In genomic region chr3:71688121-71688520, GRCh38 we compare ENCODE assay signal across 25 cellular contexts. TPM values are rescaled to one million over a fixed set of nuclear protein-coding genes. Genes with fewer than 3 reads are reported as not detected.
A peak's percentile ranks its signal among the peaks of the same experiment; 100 is the strongest.
DNase-seq lines count a peak whose midpoint lies in the region; ATAC-seq, FAIRE-seq and TF ChIP-seq lines count a peak whose summit lies in the region.
"Had no signal": no experiment of that assay in that cellular context is flagged by ENCODE, and none has a peak within 500 bp of the region (broad histone marks: within the 10 kb centered on the region; RNA-seq: fewer than 3 reads in every experiment).

No MANE protein-coding gene starts in this region.

- WGBS in IMR-90 (ENCODE audit: extremely low coverage in 2 of 2, insufficient read length in 1 of 2), 2 experiments = no CpG with 5 or more reads among the region's 1 CpG
- no CpG with 5 or more reads among the region's 1 CpG for WGBS in mesendoderm (ENCODE audit: extremely low coverage, insufficient coverage, low lambda C conversion rate)

- H3K9ac ChIP-seq in IMR-90 (ENCODE audit: low read depth, low read length) (no peak overlapping the region), astrocyte (ENCODE audit: low read length) (no peak overlapping the region), mesendoderm (ENCODE audit: low read length) (no peak overlapping the region), kidney (ENCODE audit: low read length in 2 of 2) (no peak overlapping the region)
- H3K9ac ChIP-seq: neural progenitor cell had no signal

- H3K79me1 ChIP-seq in IMR-90 (ENCODE audit: low read depth in 1 of 2, low read length in 2 of 2) (no peaks in the 10 kb centered on the region), mesendoderm (ENCODE audit: low read length) (no peaks in the 10 kb centered on the region)

- H2AK5ac ChIP-seq in IMR-90 (ENCODE audit: low read depth, low read length) (0 out of 2 replicates have a peak overlapping the region, but pooled peaks have one; percentile 5), mesendoderm (ENCODE audit: low read length) (no peak overlapping the region)

- H3K36me3 Mint-ChIP-seq in CD4-positive, alpha-beta T cell (ENCODE audit: low read depth) = peaks cover 93% of the 10 kb centered on the region
- H3K36me3 Mint-ChIP-seq in astrocyte (ENCODE audit: low read depth, unreplicated experiment) = no peaks in the 10 kb centered on the region
- peaks cover 19% of the 10 kb centered on the region for H3K36me3 Mint-ChIP-seq in activated naive CD8-positive, alpha-beta T cell treated with anti-CD3 and anti-CD28 coated beads, Interleukin-2, amount 50 U/mL, for 24 hours (ENCODE audit: low read depth)
- H3K36me3 Mint-ChIP-seq: mesothelial cell of epicardium had no signal

- no peak overlapping the region for H2BK20ac ChIP-seq in IMR-90 (ENCODE audit: low read depth, low read length)

- H2BK5ac ChIP-seq in IMR-90 (ENCODE audit: low read depth, low read length, poor library complexity, severe bottlenecking) (no peak overlapping the region), mesendoderm (ENCODE audit: low read length) (no peak overlapping the region)

- no peak overlapping the region for H4K8ac ChIP-seq in IMR-90 (ENCODE audit: low read depth in 2 of 2, low read length in 2 of 2)
- no peak overlapping the region for H4K8ac ChIP-seq in mesendoderm (ENCODE audit: low read depth, low read length)

- peak overlapping the region; percentile 4 for H3K27ac Mint-ChIP-seq in CD4-positive, alpha-beta T cell
- no peak overlapping the region for H3K27ac Mint-ChIP-seq in astrocyte (ENCODE audit: unreplicated experiment)
- H3K27ac Mint-ChIP-seq in activated naive CD8-positive, alpha-beta T cell treated with anti-CD3 and anti-CD28 coated beads, Interleukin-2, amount 50 U/mL, for 24 hours = no peak overlapping the region
- H3K27ac Mint-ChIP-seq: activated CD4-positive, alpha-beta T cell treated with anti-CD3 and anti-CD28 coated beads for 36 hours; activated naive CD4-positive, alpha-beta T cell treated with anti-CD3 and anti-CD28 coated beads for 36 hours; mesothelial cell of epicardium; neural progenitor cell had no signal

- no peaks in the 10 kb centered on the region for H3K27me3 ChIP-seq in CD4-positive, alpha-beta T cell (ENCODE audit: control insufficient read depth, insufficient read depth, low read length)
- no peaks in the 10 kb centered on the region for H3K27me3 ChIP-seq in IMR-90 (ENCODE audit: control insufficient read depth, insufficient read depth, low read length)
- H3K27me3 ChIP-seq in astrocyte (ENCODE audit: insufficient read depth, low read length) = no peaks in the 10 kb centered on the region
- H3K27me3 ChIP-seq in mesendoderm (ENCODE audit: insufficient read depth, low read length, poor library complexity) = no peaks in the 10 kb centered on the region
- H3K27me3 ChIP-seq: ascending aorta, neural progenitor cell had no signal

- H3K4ac ChIP-seq in IMR-90 (ENCODE audit: low read depth, low read length) (no peak overlapping the region; the same call in 1 of the 2 replicates), mesendoderm (ENCODE audit: low read depth, low read length) (no peak overlapping the region)

- H3K36me3 ChIP-seq in IMR-90 (ENCODE audit: control insufficient read depth, insufficient read depth, low read length) (no peaks in the 10 kb centered on the region), astrocyte (ENCODE audit: insufficient read depth, low read length) (no peaks in the 10 kb centered on the region), mesendoderm (ENCODE audit: control insufficient read depth, insufficient read depth, low read length) (no peaks in the 10 kb centered on the region), kidney (ENCODE audit: control insufficient read depth in 1 of 2, insufficient read depth in 2 of 2, low read length in 2 of 2) (no peaks in the 10 kb centered on the region)
- H3K36me3 ChIP-seq: ascending aorta, neural progenitor cell had no signal

- intact Hi-C loops in CD4-positive, alpha-beta T cell (cut with DNase I, micrococcal nuclease) = loop anchor here in 1 of 2 experiments (10.0 kb wide), 2 partner anchors 1133 to 1623 kb away; no protein-coding TSS in a partner anchor
- intact Hi-C loops in IMR-90 (cut with micrococcal nuclease) (loop anchor here (10.0 kb wide), 1 partner anchor 583 kb away; no protein-coding TSS in a partner anchor), kidney (cut with DNase I) (no loop called here)

- H2BK120ac ChIP-seq in IMR-90 (ENCODE audit: low read depth, low read length) (no peak overlapping the region), mesendoderm (ENCODE audit: low read depth, low read length) (no peak overlapping the region)

- no peaks in the 10 kb centered on the region for H3K27me3 Mint-ChIP-seq in CD4-positive, alpha-beta T cell
- H3K27me3 Mint-ChIP-seq in astrocyte (ENCODE audit: low read depth, unreplicated experiment) = no peaks in the 10 kb centered on the region
- no peaks in the 10 kb centered on the region for H3K27me3 Mint-ChIP-seq in activated naive CD8-positive, alpha-beta T cell treated with anti-CD3 and anti-CD28 coated beads, Interleukin-2, amount 50 U/mL, for 24 hours
- H3K27me3 Mint-ChIP-seq: activated CD4-positive, alpha-beta T cell treated with anti-CD3 and anti-CD28 coated beads for 36 hours had no signal

- H3K4me3 Mint-ChIP-seq in CD4-positive, alpha-beta T cell = no peak overlapping the region
- no peak overlapping the region for H3K4me3 Mint-ChIP-seq in astrocyte (ENCODE audit: unreplicated experiment)
- H3K4me3 Mint-ChIP-seq in activated naive CD8-positive, alpha-beta T cell treated with anti-CD3 and anti-CD28 coated beads, Interleukin-2, amount 50 U/mL, for 24 hours = no peak overlapping the region
- H3K4me3 Mint-ChIP-seq: activated CD4-positive, alpha-beta T cell treated with anti-CD3 and anti-CD28 coated beads for 36 hours; activated naive CD4-positive, alpha-beta T cell treated with anti-CD3 and anti-CD28 coated beads for 36 hours; mesothelial cell of epicardium; neural progenitor cell had no signal

- DNase-seq in CD4-positive, alpha-beta T cell = no peak
- DNase-seq in IMR-90 (no peak), astrocyte (ENCODE audit: low read depth) (no peak), mesendoderm (peak; percentile 85), kidney (no peak)
- DNase-seq in activated CD4-positive, alpha-beta T cell treated with anti-CD3 and anti-CD28 coated beads for 4 hours = no peak
- no peak for DNase-seq in activated naive CD8-positive, alpha-beta T cell treated with anti-CD3 and anti-CD28 coated beads, Interleukin-2, amount 50 U/mL, for 24 hours
- DNase-seq: activated CD4-positive, alpha-beta T cell treated with anti-CD3 and anti-CD28 coated beads for 36 hours; activated naive CD4-positive, alpha-beta T cell treated with anti-CD3 and anti-CD28 coated beads for 36 hours; DMS153; hypothalamus; NCI-H1930; psoas muscle; stimulated activated CD4-positive, alpha-beta T cell treated with anti-CD3 and anti-CD28 coated beads, Interleukin-4, amount 100 ng/mL, for 24 hours had no signal

- H3K4me3 ChIP-seq in IMR-90 (ENCODE audit: insufficient read depth, low read depth, low read length) (no peak overlapping the region), astrocyte (ENCODE audit: insufficient read depth, low read depth, low read length) (no peak overlapping the region), mesendoderm (ENCODE audit: low read length) (no peak overlapping the region), kidney (ENCODE audit: low read length in 2 of 2) (no peak overlapping the region)
- H3K4me3 ChIP-seq: ascending aorta, neural progenitor cell, psoas muscle, skin epidermis had no signal

- H2AK9ac ChIP-seq in IMR-90 (replicated peaks; ENCODE audit: low read depth, low read length, poor library complexity) = no peak overlapping the region

- H3K56ac ChIP-seq in IMR-90 (ENCODE audit: extremely low read depth, insufficient read depth, low read length) (no peak overlapping the region), mesendoderm (ENCODE audit: low read length) (no peak overlapping the region)

- no peak for TF ChIP-seq POLR2A in IMR-90 (IDR thresholded peaks at IDR 0.05; ENCODE audit: low read depth, low read length)

- FAIRE-seq in astrocyte (lab: Jason Lieb, UNC) (peak; percentile 56), kidney (lab: Jason Lieb, UNC) (no peak)
- FAIRE-seq: colon, endometrium, GM12891, GM19239 had no signal

- no peaks in the 10 kb centered on the region for H4K20me1 ChIP-seq in IMR-90 (ENCODE audit: insufficient read depth, low read length)
- H4K20me1 ChIP-seq in astrocyte (ENCODE audit: insufficient read depth, low read length) = no peaks in the 10 kb centered on the region

- H3K9me1 ChIP-seq in IMR-90 (ENCODE audit: insufficient read depth, low read length) = no peaks in the 10 kb centered on the region; the same call in 1 of the 2 replicates

- BruUV-seq in IMR-90 (replicated peaks; lab: Mats Ljungman, UMichigan) = no TSS peak

- H3K4me1 ChIP-seq in IMR-90 (ENCODE audit: control insufficient read depth, insufficient read depth, low read length) (peaks cover 5% of the 10 kb centered on the region), astrocyte (ENCODE audit: insufficient read depth, low read length) (peaks cover 18% of the 10 kb centered on the region), mesendoderm (ENCODE audit: control insufficient read depth, low read depth, low read length) (peaks cover 11% of the 10 kb centered on the region), kidney (ENCODE audit: control insufficient read depth in 1 of 2, insufficient read depth in 1 of 2, low read depth in 1 of 2, low read length in 2 of 2) (peaks cover 8 to 11% of the 10 kb centered on the region in 2 donors)
- H3K4me1 ChIP-seq: ascending aorta had no signal

- no peak overlapping the region for H4K91ac ChIP-seq in IMR-90 (ENCODE audit: insufficient read depth, low read depth, low read length)

- H3K4me2 ChIP-seq in IMR-90 (ENCODE audit: low read depth, low read length) = no peak overlapping the region
- no peak overlapping the region for H3K4me2 ChIP-seq in astrocyte (ENCODE audit: low read length)
- no peak overlapping the region for H3K4me2 ChIP-seq in mesendoderm (ENCODE audit: low read length)
- H3K4me2 ChIP-seq: neural progenitor cell had no signal

- H3K9me3 ChIP-seq in CD4-positive, alpha-beta T cell (ENCODE audit: control insufficient read depth, low read length) = no peaks in the 10 kb centered on the region
- H3K9me3 ChIP-seq in IMR-90 (ENCODE audit: control insufficient read depth, insufficient read depth, low read length) (no peaks in the 10 kb centered on the region), astrocyte (ENCODE audit: insufficient read depth, low read depth, low read length) (no peaks in the 10 kb centered on the region), kidney (ENCODE audit: control insufficient read depth in 1 of 2, low read length in 2 of 2) (no peaks in the 10 kb centered on the region)
- H3K9me3 ChIP-seq: ascending aorta, psoas muscle had no signal

- POLR2A ChIA-PET in CD4-positive, alpha-beta T cell (lab: Charles Lee) = no interaction called here
- POLR2A ChIA-PET in IMR-90 (lab: Charles Lee; ENCODE audit: unreplicated experiment) = no interaction called here

- H3K18ac ChIP-seq in IMR-90 (ENCODE audit: low read depth, low read length) (no peak overlapping the region), mesendoderm (ENCODE audit: low read length) (no peak overlapping the region)

- H3K23ac ChIP-seq in IMR-90 (ENCODE audit: low read depth, low read length) = 0 out of 2 replicates have a peak overlapping the region, but pooled peaks have one; percentile 24
- H3K23ac ChIP-seq in mesendoderm (ENCODE audit: low read length) = no peak overlapping the region

- in situ Hi-C loops in IMR-90 (cut with MboI; ENCODE audit: low sequenced_read_pairs) = no loop called here

- H3K14ac ChIP-seq in IMR-90 (replicated peaks; ENCODE audit: low read depth, low read length) = 0 out of 2 replicates have a peak overlapping the region, but pooled peaks have one; percentile 4

- H3K9me3 Mint-ChIP-seq in CD4-positive, alpha-beta T cell = no peaks in the 10 kb centered on the region
- no peaks in the 10 kb centered on the region for H3K9me3 Mint-ChIP-seq in astrocyte (ENCODE audit: unreplicated experiment)
- H3K9me3 Mint-ChIP-seq in activated naive CD8-positive, alpha-beta T cell treated with anti-CD3 and anti-CD28 coated beads, Interleukin-2, amount 50 U/mL, for 24 hours = no peaks in the 10 kb centered on the region
- H3K9me3 Mint-ChIP-seq: activated naive CD4-positive, alpha-beta T cell treated with anti-CD3 and anti-CD28 coated beads for 36 hours; mesothelial cell of epicardium had no signal

- no peak overlapping the region for H2BK15ac ChIP-seq in IMR-90 (ENCODE audit: low read depth, low read length)
- no peak overlapping the region for H2BK15ac ChIP-seq in mesendoderm (replicated peaks; ENCODE audit: low read depth)

- no peak overlapping the region for H4K5ac ChIP-seq in IMR-90 (ENCODE audit: low read depth, low read length)
- H4K5ac ChIP-seq in mesendoderm (ENCODE audit: low read length) = no peak overlapping the region

- H2AFZ ChIP-seq in IMR-90 (replicated peaks; ENCODE audit: low read length, poor library complexity) (no peak overlapping the region), astrocyte (ENCODE audit: low read depth, low read length) (no peak overlapping the region)
- H2AFZ ChIP-seq: neural progenitor cell had no signal

- CTCF ChIA-PET in CD4-positive, alpha-beta T cell (lab: Charles Lee) = no interaction called here
- CTCF ChIA-PET in IMR-90 (lab: Yijun Ruan, JAX) = interaction anchor here (0.6 to 1.0 kb wide), 2 partner anchors 15 to 554 kb away, joined by 4 to 8 read pairs; no protein-coding TSS in a partner anchor

- no peak for TF ChIP-seq CTCF in CD4-positive, alpha-beta T cell (IDR thresholded peaks at IDR 0.05)
- TF ChIP-seq CTCF in IMR-90 (conservative IDR thresholded peaks at IDR 0.05; ENCODE audit: low read depth, low read length) (no peak), astrocyte (IDR thresholded peaks at IDR 0.05; ENCODE audit: insufficient read depth, low read depth, low read length) (no peak), kidney (IDR thresholded peaks at IDR 0.05; ENCODE audit: borderline replicate concordance, extremely low read depth, insufficient read depth) (no peak)

- peaks cover 9% of the 10 kb centered on the region for H3K4me1 Mint-ChIP-seq in CD4-positive, alpha-beta T cell (ENCODE audit: low read depth)
- peaks cover 47% of the 10 kb centered on the region for H3K4me1 Mint-ChIP-seq in astrocyte (ENCODE audit: low read depth, unreplicated experiment)
- peaks cover 16% of the 10 kb centered on the region for H3K4me1 Mint-ChIP-seq in activated naive CD8-positive, alpha-beta T cell treated with anti-CD3 and anti-CD28 coated beads, Interleukin-2, amount 50 U/mL, for 24 hours

- no peak for TF ChIP-seq RAD21 in IMR-90 (IDR thresholded peaks at IDR 0.05; ENCODE audit: low read length)

- no peak for ATAC-seq in CD4-positive, alpha-beta T cell (ENCODE audit: poor library complexity)
- ATAC-seq in IMR-90 (ENCODE audit: low read depth) (no peak), GM21515 (IDR thresholded peaks at IDR 0.05; ENCODE audit: unreplicated experiment) (no peak)
- no peak for ATAC-seq in activated naive CD8-positive, alpha-beta T cell treated with anti-CD3 and anti-CD28 coated beads, Interleukin-2, amount 50 U/mL, for 24 hours
- ATAC-seq: activated CD4-positive, alpha-beta T cell treated with anti-CD3 and anti-CD28 coated beads for 36 hours; HCT116; psoas muscle had no signal

- no peak overlapping the region for H3K27ac ChIP-seq in CD4-positive, alpha-beta T cell (ENCODE audit: low read depth, low read length)
- H3K27ac ChIP-seq in IMR-90 (ENCODE audit: insufficient read depth, low read length) (no peak overlapping the region), astrocyte (ENCODE audit: low read depth, low read length) (no peak overlapping the region), mesendoderm (ENCODE audit: low read depth, low read length) (no peak overlapping the region), kidney (ENCODE audit: low read depth in 2 of 2, low read length in 2 of 2) (no peak overlapping the region)
- H3K27ac ChIP-seq: ascending aorta, neural progenitor cell, psoas muscle, RWPE1 had no signal

- no peaks in the 10 kb centered on the region for H3K79me2 ChIP-seq in astrocyte (ENCODE audit: insufficient read depth, low read length)
- no peaks in the 10 kb centered on the region for H3K79me2 ChIP-seq in mesendoderm (ENCODE audit: control insufficient read depth, insufficient read depth, low read length)

- dilution Hi-C loops in IMR-90 (cut with HindIII; ENCODE audit: low sequenced_read_pairs, unreplicated experiment) = no loop called here

RNA-seq across cellular contexts. Expression of gene EIF4E3, which starts 37.1 kb away (rescaled TPM):
- total RNA-seq in CD4-positive, alpha-beta T cell = 10 to 100 TPM; 48.2 to 50.4 TPM
- total RNA-seq in IMR-90 (2012; rRNA removed) = 0.72 and 0.83 TPM in 2 replicates
- 0.83 and 1.1 TPM in 2 replicates for polyA plus RNA-seq in IMR-90 (2012; rRNA removed)
- polyA plus RNA-seq in IMR-90 (2012; cell fraction: cytosol; rRNA removed) = 0.16 TPM in 2 replicates
- polyA plus RNA-seq in IMR-90 (2012; cell fraction: nucleus; rRNA removed; ENCODE audit: low replicate concordance) = 0.04 and 0.45 TPM in 2 replicates
- total RNA-seq in astrocyte = 3.5 and 4.2 TPM in 2 replicates
- polyA plus RNA-seq in mesendoderm (2013, experiment 1 of 2) = 9.6 TPM
- 10.4 TPM for polyA plus RNA-seq in mesendoderm (2013, experiment 2 of 2)
- total RNA-seq in kidney = 37.1 TPM
- 10.5 TPM for polyA plus RNA-seq in kidney (ENCODE audit: insufficient read depth, low read depth, low replicate concordance)
